ENCODE assay signal across 10 cellular contexts in the genomic region with DNA sequence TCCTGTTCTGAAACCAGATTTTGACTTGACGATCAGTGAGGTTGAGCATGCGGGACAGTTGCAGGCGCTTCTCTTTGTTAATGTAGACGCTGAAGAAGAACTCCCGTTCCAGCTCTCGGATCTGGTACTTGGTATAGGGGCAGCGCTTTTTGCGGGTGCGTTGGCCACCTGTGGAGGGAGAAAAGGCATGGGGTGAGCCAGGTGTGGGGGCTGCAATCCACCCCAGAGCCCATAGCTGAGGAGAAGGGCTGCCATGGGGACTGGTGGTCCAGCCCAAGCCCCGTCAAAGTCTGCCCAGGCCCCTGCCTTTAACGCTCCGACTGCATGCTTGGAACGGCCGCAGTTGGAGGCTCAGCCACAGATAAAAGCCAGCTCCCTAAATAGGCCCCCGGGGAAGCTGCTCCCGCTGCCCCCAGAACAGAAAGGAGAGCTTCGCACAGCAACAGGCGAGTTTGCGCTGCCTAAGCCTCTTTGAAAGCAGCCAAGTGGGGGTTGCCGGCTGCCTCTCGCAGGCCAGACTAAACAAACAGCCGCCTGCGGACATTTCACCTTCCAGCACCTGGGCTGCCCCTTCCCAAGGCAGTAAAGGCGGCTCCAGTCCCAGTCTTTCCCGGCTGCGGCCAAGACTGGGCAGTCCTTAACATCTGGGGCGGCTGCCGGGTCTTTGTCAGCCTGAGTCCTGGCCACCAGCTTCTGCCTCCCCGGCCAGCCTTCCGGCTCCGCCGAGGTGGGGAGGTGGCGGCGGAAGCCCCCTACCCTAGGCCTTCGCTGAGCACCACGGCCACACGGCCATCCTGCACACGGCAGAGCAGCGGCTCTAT. TPM values are rescaled to one million over a fixed set of nuclear protein-coding genes. Genes with fewer than 3 reads are reported as not detected.
DNase-seq lines count a peak whose midpoint lies in the region; ATAC-seq and TF ChIP-seq lines count a peak whose summit lies in the region.
"Had no signal": no experiment of that assay in that cellular context is flagged by ENCODE, and none has a peak within 500 bp of the region (broad histone marks: within the 10 kb centered on the region; RNA-seq: fewer than 3 reads in every experiment).

No MANE protein-coding gene starts in this region.

- TF ChIP-seq POLR2A in GM18505 (IDR thresholded peaks at IDR 0.05; ENCODE audit: borderline replicate concordance, extremely low read depth, insufficient read depth, insufficient read length): no peak

- H3K36me3 Mint-ChIP-seq in effector memory CD8-positive, alpha-beta T cell (ENCODE audit: insufficient read depth): peaks cover 44% of the 10 kb centered on the region

- intact Hi-C loops in posterior vena cava (cut with DNase I): no loop called here

- H3K4me3 Mint-ChIP-seq in effector memory CD8-positive, alpha-beta T cell: peak overlapping the region; percentile 80 to 87

- DNase-seq in Daoy (ENCODE audit: low read depth): peak; percentile 57
- DNase-seq in M059J (ENCODE audit: low read depth): peak; percentile 46
- DNase-seq in effector memory CD8-positive, alpha-beta T cell: no peak
- peak; percentile 65 for DNase-seq in posterior vena cava (ENCODE audit: low spot score)
- no peak for DNase-seq in dermis blood vessel endothelial cell
- no peak for DNase-seq in NCI-H1694 treated with DMSO at 0.1 percent for 48 hours (lab: John Stamatoyannopoulos, UW)

- peaks cover 67 to 93% of the 10 kb centered on the region in 2 donors for H3K27me3 Mint-ChIP-seq in effector memory CD8-positive, alpha-beta T cell

- H3K27ac Mint-ChIP-seq in effector memory CD8-positive, alpha-beta T cell: no peak overlapping the region
- H3K27ac Mint-ChIP-seq: naive thymus-derived CD8-positive, alpha-beta T cell had no signal

- H3K4me1 Mint-ChIP-seq in effector memory CD8-positive, alpha-beta T cell (ENCODE audit: low read depth in 2 of 2): peaks cover 29 to 36% of the 10 kb centered on the region in 2 donors

- no peak for ATAC-seq in effector memory CD8-positive, alpha-beta T cell (replicated peaks)
- ATAC-seq in GM21723 (IDR thresholded peaks at IDR 0.05; ENCODE audit: unreplicated experiment): no peak
- ATAC-seq in GM18505 (IDR thresholded peaks at IDR 0.05; ENCODE audit: unreplicated experiment): no peak
- ATAC-seq: naive thymus-derived CD8-positive, alpha-beta T cell had no signal

- H3K9me3 Mint-ChIP-seq in effector memory CD8-positive, alpha-beta T cell: no peaks in the 10 kb centered on the region

RNA-seq across cellular contexts. Expression of a gene that starts 2.0 kb away (rescaled TPM):
- total RNA-seq in Daoy (2014; rRNA removed; shearing (Covaris generic)): 7.7 and 8.2 TPM in 2 replicates
- 0.79 and 1.1 TPM in 2 replicates for total RNA-seq in M059J (2014; rRNA removed; shearing (Covaris generic))
- 1 to 10 TPM in 1 of 2 donors, under 1 TPM in 1; 0.51 to 1.1 TPM for total RNA-seq in posterior vena cava
- total RNA-seq in dermis blood vessel endothelial cell: under 0.01 and 0.70 TPM in 2 replicates
- total RNA-seq: dorsolateral prefrontal cortex; naive thymus-derived CD8-positive, alpha-beta T cell had no signal

RNA-seq across cellular contexts. Expression of a gene that starts 9.0 kb away (rescaled TPM):
- total RNA-seq in Daoy (2014; rRNA removed; shearing (Covaris generic)): 12.3 and 31.2 TPM in 2 replicates
- total RNA-seq in M059J (2014; rRNA removed; shearing (Covaris generic)): 15.4 and 16.7 TPM in 2 replicates
- 1 to 10 TPM; 8.9 to 9.2 TPM for total RNA-seq in posterior vena cava
- 3.7 and 4.4 TPM in 2 replicates for total RNA-seq in dermis blood vessel endothelial cell
- total RNA-seq: naive thymus-derived CD8-positive, alpha-beta T cell had no signal

RNA-seq across cellular contexts. Expression of a gene that starts 16.8 kb away (rescaled TPM):
- total RNA-seq in Daoy (2014; rRNA removed; shearing (Covaris generic)): 0.86 and 1.3 TPM in 2 replicates
- total RNA-seq in M059J (2014; rRNA removed; shearing (Covaris generic)): 1.4 and 3.4 TPM in 2 replicates
- total RNA-seq in posterior vena cava: under 1 TPM in 1 of 2 donors, not detected in 1; 0.14 TPM
- total RNA-seq in dermis blood vessel endothelial cell: under 0.01 TPM in 1 of 2 replicates, not detected in the other
- total RNA-seq: naive thymus-derived CD8-positive, alpha-beta T cell had no signal

RNA-seq across cellular contexts. Expression of a gene that starts 17.7 kb away (rescaled TPM):
- 1.8 TPM in 1 of 2 replicates, not detected in the other for total RNA-seq in Daoy (2014; rRNA removed; shearing (Covaris generic))
- total RNA-seq in M059J (2014; rRNA removed; shearing (Covaris generic)): 66.1 and 66.8 TPM in 2 replicates
- 1 to 10 TPM; 7.4 TPM for total RNA-seq in posterior vena cava
- 9.0 and 11.8 TPM in 2 replicates for total RNA-seq in dermis blood vessel endothelial cell
- total RNA-seq: dorsolateral prefrontal cortex; naive thymus-derived CD8-positive, alpha-beta T cell had no signal

RNA-seq across cellular contexts. Expression of a gene that starts 26.6 kb away (rescaled TPM):
- total RNA-seq in Daoy (2014; rRNA removed; shearing (Covaris generic)): 21.7 and 24.4 TPM in 2 replicates
- total RNA-seq in M059J (2014; rRNA removed; shearing (Covaris generic)): 3.7 and 4.6 TPM in 2 replicates
- total RNA-seq in posterior vena cava (1 to 10 TPM; 6.2 to 6.7 TPM), dermis blood vessel endothelial cell (1.4 and 2.9 TPM in 2 replicates)
- total RNA-seq: dorsolateral prefrontal cortex; naive thymus-derived CD8-positive, alpha-beta T cell had no signal

Comparison
In these comparisons a context has a peak if more than half of its experiments do, and no peak if none do; other contexts are left out.
1. DNase-seq: peak in Daoy (single experiment), M059J (single experiment) and posterior vena cava (single experiment); none in effector memory CD8-positive, alpha-beta T cell (0 of 3), dermis blood vessel endothelial cell (single experiment) and NCI-H1694 treated with DMSO at 0.1 percent for 48 hours (single experiment).